ENCODE assay signal across 1 cellular context in the genomic region with DNA sequence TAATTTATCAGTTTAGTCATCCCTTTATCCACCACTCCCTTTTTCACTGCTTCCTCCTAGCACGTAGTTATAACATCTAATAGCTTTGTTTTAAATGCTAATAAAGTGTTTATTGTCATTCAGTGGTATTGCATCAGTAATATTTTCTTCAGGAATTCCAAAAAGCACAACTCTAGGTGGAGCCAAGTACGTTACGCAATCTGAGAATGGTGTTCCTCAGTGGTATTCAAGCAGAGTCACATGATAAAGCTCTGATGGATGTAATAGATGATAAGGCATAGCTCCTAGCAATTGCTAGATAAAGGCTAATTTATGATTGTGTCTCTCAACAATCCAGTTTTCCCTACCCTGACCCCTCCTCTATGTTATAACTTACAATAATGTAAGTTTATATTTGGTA.
TF ChIP-seq lines count a peak whose summit lies in the region.

No MANE protein-coding gene starts in this region.

TF ChIP-seq in H1, 55 proteins besides CTCF, POLR2A, EP300 and RAD21:
- TF ChIP-seq CBX8 (IDR thresholded peaks at IDR 0.05; ENCODE audit: borderline replicate concordance, low read depth, low read length) (no peak), SIN3A (conservative IDR thresholded peaks at IDR 0.05 in 1 of 2, IDR thresholded peaks at IDR 0.05 in 1 of 2; ENCODE audit: low read depth in 1 of 2, low read length in 2 of 2) (no peak), KDM1A (IDR thresholded peaks at IDR 0.05; ENCODE audit: borderline replicate concordance, low read length) (no peak), CEBPB (IDR thresholded peaks at IDR 0.05; ENCODE audit: low read depth, low read length) (peak; percentile 82; the same call in 1 of the 2 replicates), RNF2 (IDR thresholded peaks at IDR 0.05; ENCODE audit: borderline replicate concordance, low read depth, low read length, missing control alignments, poor library complexity, severe bottlenecking) (no peak)
- TF ChIP-seq, protein P1, sequence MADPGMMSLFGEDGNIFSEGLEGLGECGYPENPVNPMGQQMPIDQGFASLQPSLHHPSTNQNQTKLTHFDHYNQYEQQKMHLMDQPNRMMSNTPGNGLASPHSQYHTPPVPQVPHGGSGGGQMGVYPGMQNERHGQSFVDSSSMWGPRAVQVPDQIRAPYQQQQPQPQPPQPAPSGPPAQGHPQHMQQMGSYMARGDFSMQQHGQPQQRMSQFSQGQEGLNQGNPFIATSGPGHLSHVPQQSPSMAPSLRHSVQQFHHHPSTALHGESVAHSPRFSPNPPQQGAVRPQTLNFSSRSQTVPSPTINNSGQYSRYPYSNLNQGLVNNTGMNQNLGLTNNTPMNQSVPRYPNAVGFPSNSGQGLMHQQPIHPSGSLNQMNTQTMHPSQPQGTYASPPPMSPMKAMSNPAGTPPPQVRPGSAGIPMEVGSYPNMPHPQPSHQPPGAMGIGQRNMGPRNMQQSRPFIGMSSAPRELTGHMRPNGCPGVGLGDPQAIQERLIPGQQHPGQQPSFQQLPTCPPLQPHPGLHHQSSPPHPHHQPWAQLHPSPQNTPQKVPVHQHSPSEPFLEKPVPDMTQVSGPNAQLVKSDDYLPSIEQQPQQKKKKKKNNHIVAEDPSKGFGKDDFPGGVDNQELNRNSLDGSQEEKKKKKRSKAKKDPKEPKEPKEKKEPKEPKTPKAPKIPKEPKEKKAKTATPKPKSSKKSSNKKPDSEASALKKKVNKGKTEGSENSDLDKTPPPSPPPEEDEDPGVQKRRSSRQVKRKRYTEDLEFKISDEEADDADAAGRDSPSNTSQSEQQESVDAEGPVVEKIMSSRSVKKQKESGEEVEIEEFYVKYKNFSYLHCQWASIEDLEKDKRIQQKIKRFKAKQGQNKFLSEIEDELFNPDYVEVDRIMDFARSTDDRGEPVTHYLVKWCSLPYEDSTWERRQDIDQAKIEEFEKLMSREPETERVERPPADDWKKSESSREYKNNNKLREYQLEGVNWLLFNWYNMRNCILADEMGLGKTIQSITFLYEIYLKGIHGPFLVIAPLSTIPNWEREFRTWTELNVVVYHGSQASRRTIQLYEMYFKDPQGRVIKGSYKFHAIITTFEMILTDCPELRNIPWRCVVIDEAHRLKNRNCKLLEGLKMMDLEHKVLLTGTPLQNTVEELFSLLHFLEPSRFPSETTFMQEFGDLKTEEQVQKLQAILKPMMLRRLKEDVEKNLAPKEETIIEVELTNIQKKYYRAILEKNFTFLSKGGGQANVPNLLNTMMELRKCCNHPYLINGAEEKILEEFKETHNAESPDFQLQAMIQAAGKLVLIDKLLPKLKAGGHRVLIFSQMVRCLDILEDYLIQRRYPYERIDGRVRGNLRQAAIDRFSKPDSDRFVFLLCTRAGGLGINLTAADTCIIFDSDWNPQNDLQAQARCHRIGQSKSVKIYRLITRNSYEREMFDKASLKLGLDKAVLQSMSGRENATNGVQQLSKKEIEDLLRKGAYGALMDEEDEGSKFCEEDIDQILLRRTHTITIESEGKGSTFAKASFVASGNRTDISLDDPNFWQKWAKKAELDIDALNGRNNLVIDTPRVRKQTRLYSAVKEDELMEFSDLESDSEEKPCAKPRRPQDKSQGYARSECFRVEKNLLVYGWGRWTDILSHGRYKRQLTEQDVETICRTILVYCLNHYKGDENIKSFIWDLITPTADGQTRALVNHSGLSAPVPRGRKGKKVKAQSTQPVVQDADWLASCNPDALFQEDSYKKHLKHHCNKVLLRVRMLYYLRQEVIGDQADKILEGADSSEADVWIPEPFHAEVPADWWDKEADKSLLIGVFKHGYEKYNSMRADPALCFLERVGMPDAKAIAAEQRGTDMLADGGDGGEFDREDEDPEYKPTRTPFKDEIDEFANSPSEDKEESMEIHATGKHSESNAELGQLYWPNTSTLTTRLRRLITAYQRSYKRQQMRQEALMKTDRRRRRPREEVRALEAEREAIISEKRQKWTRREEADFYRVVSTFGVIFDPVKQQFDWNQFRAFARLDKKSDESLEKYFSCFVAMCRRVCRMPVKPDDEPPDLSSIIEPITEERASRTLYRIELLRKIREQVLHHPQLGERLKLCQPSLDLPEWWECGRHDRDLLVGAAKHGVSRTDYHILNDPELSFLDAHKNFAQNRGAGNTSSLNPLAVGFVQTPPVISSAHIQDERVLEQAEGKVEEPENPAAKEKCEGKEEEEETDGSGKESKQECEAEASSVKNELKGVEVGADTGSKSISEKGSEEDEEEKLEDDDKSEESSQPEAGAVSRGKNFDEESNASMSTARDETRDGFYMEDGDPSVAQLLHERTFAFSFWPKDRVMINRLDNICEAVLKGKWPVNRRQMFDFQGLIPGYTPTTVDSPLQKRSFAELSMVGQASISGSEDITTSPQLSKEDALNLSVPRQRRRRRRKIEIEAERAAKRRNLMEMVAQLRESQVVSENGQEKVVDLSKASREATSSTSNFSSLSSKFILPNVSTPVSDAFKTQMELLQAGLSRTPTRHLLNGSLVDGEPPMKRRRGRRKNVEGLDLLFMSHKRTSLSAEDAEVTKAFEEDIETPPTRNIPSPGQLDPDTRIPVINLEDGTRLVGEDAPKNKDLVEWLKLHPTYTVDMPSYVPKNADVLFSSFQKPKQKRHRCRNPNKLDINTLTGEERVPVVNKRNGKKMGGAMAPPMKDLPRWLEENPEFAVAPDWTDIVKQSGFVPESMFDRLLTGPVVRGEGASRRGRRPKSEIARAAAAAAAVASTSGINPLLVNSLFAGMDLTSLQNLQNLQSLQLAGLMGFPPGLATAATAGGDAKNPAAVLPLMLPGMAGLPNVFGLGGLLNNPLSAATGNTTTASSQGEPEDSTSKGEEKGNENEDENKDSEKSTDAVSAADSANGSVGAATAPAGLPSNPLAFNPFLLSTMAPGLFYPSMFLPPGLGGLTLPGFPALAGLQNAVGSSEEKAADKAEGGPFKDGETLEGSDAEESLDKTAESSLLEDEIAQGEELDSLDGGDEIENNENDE (IDR thresholded peaks at IDR 0.05; ENCODE audit: insufficient replicate concordance, low read length) = no peak
- TF ChIP-seq, protein P2, sequence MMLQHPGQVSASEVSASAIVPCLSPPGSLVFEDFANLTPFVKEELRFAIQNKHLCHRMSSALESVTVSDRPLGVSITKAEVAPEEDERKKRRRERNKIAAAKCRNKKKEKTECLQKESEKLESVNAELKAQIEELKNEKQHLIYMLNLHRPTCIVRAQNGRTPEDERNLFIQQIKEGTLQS (IDR thresholded peaks at IDR 0.05; ENCODE audit: insufficient read depth, low read depth, low read length) = no peak
